ENCODE assay signal across 15 cellular contexts in genomic region chr18:73962251-73962650, GRCh38.
DNase-seq lines count a peak whose midpoint lies in the region; ATAC-seq and TF ChIP-seq lines count a peak whose summit lies in the region.
"Had no signal": no experiment of that assay in that cellular context is flagged by ENCODE, and none has a peak within 500 bp of the region (broad histone marks: within the 10 kb centered on the region; RNA-seq: fewer than 3 reads in every experiment).

No MANE protein-coding gene starts in this region.

- H3K27me3 ChIP-seq in brain microvascular endothelial cell (replicated peaks) (no peaks in the 10 kb centered on the region), neuronal stem cell (ENCODE audit: control insufficient read depth in 3 of 3, insufficient read depth in 3 of 3, low read depth in 1 of 3, low read length in 3 of 3) (no peaks in the 10 kb centered on the region), ovary (no peaks in the 10 kb centered on the region)
- H3K27me3 ChIP-seq: neural progenitor cell had no signal

- H2BK12ac ChIP-seq in neuronal stem cell (ENCODE audit: low read length): no peak overlapping the region

- no peak overlapping the region for H4K91ac ChIP-seq in neuronal stem cell (ENCODE audit: low read depth, low read length, poor library complexity)

- no peak for TF ChIP-seq EP300 in ovary (IDR thresholded peaks at IDR 0.05)

- no peaks in the 10 kb centered on the region for H3K36me3 ChIP-seq in brain microvascular endothelial cell (replicated peaks)
- H3K36me3 ChIP-seq in neuronal stem cell (replicated peaks in 1 of 2; ENCODE audit: control insufficient read depth in 2 of 2, insufficient read depth in 2 of 2, low read length in 2 of 2): no peaks in the 10 kb centered on the region
- no peaks in the 10 kb centered on the region for H3K36me3 ChIP-seq in ovary
- H3K36me3 ChIP-seq: neural progenitor cell had no signal

- H3K4ac ChIP-seq in neuronal stem cell (ENCODE audit: low read length): no peak overlapping the region

- no peak overlapping the region for H3K14ac ChIP-seq in neuronal stem cell (ENCODE audit: low read length)

- no peak overlapping the region for H2AK5ac ChIP-seq in neuronal stem cell (ENCODE audit: low read depth, low read length)

- no peak overlapping the region for H3K9ac ChIP-seq in neuronal stem cell (ENCODE audit: low read depth, low read length, poor library complexity)
- H3K9ac ChIP-seq: neural progenitor cell had no signal

- H3K4me2 ChIP-seq in neuronal stem cell (ENCODE audit: insufficient read depth, low read length, poor library complexity, severe bottlenecking): no peak overlapping the region
- H3K4me2 ChIP-seq: neural progenitor cell had no signal

- TF ChIP-seq POLR2A in ovary (IDR thresholded peaks at IDR 0.05): no peak

- H3K18ac ChIP-seq in neuronal stem cell (ENCODE audit: low read length): no peak overlapping the region

- no peak overlapping the region for H2BK5ac ChIP-seq in neuronal stem cell (ENCODE audit: low read length)

- no peak overlapping the region for H2BK15ac ChIP-seq in neuronal stem cell (ENCODE audit: low read length)

- H3K23ac ChIP-seq in neuronal stem cell (ENCODE audit: low read depth, low read length, poor library complexity): no peak overlapping the region

- no CpG with 5 or more reads among the region's 3 CpGs for WGBS in neuronal stem cell (ENCODE audit: extremely low coverage in 2 of 2, insufficient read length in 2 of 2, insufficient replicate concordance in 1 of 2), 2 donors
- 72 to 86% (median 76%) methylated on average over 3 of the region's 3 CpGs for WGBS in ovary, 3 donors

- DNase-seq in AG08395 (ENCODE audit: low spot score) (peak; percentile 4), brain microvascular endothelial cell (peak; percentile 22), neuronal stem cell (ENCODE audit: low spot score) (no peak), A172 (ENCODE audit: low spot score) (no peak), ovary (no peak), AML-193 (lab: John Stamatoyannopoulos, UW) (no peak)
- DNase-seq: activated naive CD4-positive, alpha-beta T cell treated with anti-CD3 and anti-CD28 coated beads, Interleukin-2, amount 50 U/mL, for 16 hours; effector CD8-positive, alpha-beta T cell; Karpas-422; mesendoderm; NCI-H1694 treated with DMSO at 0.1 percent for 48 hours had no signal

- no peak overlapping the region for H3K4me3 ChIP-seq in brain microvascular endothelial cell (ENCODE audit: low read depth, low read length)
- no peak overlapping the region for H3K4me3 ChIP-seq in neuronal stem cell (ENCODE audit: low read length in 2 of 2)
- H3K4me3 ChIP-seq in ovary: no peak overlapping the region
- H3K4me3 ChIP-seq: neural progenitor cell had no signal

- ATAC-seq in GM18870 (IDR thresholded peaks at IDR 0.05; ENCODE audit: unreplicated experiment) (peak; percentile 79), HG03039 (IDR thresholded peaks at IDR 0.05; ENCODE audit: unreplicated experiment) (peak; percentile 62)
- ATAC-seq: Panc1 had no signal

- no peaks in the 10 kb centered on the region for H3K4me1 ChIP-seq in neuronal stem cell (ENCODE audit: control insufficient read depth in 2 of 2, insufficient read depth in 1 of 2, low read depth in 1 of 2, low read length in 2 of 2)
- H3K4me1 ChIP-seq in ovary (ENCODE audit: insufficient read depth): no peaks in the 10 kb centered on the region

- H2AFZ ChIP-seq in neuronal stem cell (ENCODE audit: low read length): no peak overlapping the region
- H2AFZ ChIP-seq: neural progenitor cell had no signal

- intact Hi-C loops in ovary (cut with DNase I): no loop called here

- H3K27ac ChIP-seq in brain microvascular endothelial cell: no peak overlapping the region
- no peak overlapping the region for H3K27ac ChIP-seq in neuronal stem cell (replicated peaks; ENCODE audit: low read length)
- H3K27ac ChIP-seq in ovary: no peak overlapping the region
- H3K27ac ChIP-seq: neural progenitor cell had no signal

- H4K8ac ChIP-seq in neuronal stem cell (ENCODE audit: low read depth, low read length): no peak overlapping the region

- H3K79me1 ChIP-seq in neuronal stem cell (ENCODE audit: low read depth, low read length): no peaks in the 10 kb centered on the region

- no peak for TF ChIP-seq CTCF in brain microvascular endothelial cell (IDR thresholded peaks at IDR 0.05; ENCODE audit: low read depth, low read length, missing control alignments)
- TF ChIP-seq CTCF in ovary (IDR thresholded peaks at IDR 0.05): no peak

- in situ Hi-C loops in brain microvascular endothelial cell (cut with HindIII; ENCODE audit: low pct_ligation_motif_present, low sequenced_read_pairs): no loop called here

- H3K9me3 ChIP-seq in neuronal stem cell (replicated peaks in 1 of 2; ENCODE audit: control insufficient read depth in 2 of 2, insufficient read depth in 1 of 2, low read depth in 1 of 2, low read length in 2 of 2) (no peaks in the 10 kb centered on the region), ovary (no peaks in the 10 kb centered on the region)

- H2BK120ac ChIP-seq in neuronal stem cell (ENCODE audit: low read depth, low read length): no peak overlapping the region

Comparison
In these comparisons a context has a peak if more than half of its experiments do, and no peak if none do; other contexts are left out.
1. DNase-seq: peak in AG08395 (single experiment) and brain microvascular endothelial cell (single experiment); none in neuronal stem cell (single experiment), A172 (single experiment), ovary (0 of 5) and AML-193 (0 of 2).